In the genomic region with DNA sequence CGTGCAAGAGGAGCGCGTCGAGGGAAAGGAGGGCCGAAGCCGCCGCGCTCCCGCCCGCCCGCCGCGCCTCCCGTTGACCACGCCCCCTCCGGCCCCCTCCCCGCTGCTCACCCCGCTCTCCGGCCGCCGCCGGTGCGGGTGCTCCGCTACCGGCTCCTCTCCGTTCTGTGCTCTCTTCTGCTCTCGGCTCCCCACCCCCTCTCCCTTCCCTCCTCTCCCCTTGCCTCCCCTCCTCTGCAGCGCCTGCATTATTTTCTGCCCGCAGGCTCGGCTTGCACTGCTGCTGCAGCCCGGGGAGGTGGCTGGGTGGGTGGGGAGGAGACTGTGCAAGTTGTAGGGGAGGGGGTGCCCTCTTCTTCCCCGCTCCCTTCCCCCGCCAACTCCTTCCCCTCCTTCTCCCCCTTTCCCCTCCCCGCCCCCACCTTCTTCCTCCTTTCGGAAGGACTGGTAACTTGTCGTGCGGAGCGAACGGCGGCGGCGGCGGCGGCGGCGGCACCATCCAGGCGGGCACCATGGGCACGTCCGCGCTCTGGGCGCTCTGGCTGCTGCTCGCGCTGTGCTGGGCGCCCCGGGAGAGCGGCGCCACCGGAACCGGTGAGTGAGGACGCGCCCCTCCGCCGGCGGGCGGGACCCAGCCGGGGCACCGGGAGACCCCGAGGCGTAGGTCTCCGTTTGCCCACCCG, we compare ENCODE assay signal across 8 cellular contexts. TPM values are rescaled to one million over a fixed set of nuclear protein-coding genes. Genes with fewer than 3 reads are reported as not detected.
DNase-seq lines count a peak whose midpoint lies in the region; ATAC-seq, FAIRE-seq and TF ChIP-seq lines count a peak whose summit lies in the region.

A gene (plus strand): TSS at position 110 of the 683 bp plus-strand sequence. CDS start 403 bp downstream, at position 513.

- BruUV-seq in GM12878 (replicated peaks; lab: Mats Ljungman, UMichigan): no TSS peak

- no peak for TF ChIP-seq RAD21 in GM12878 (IDR thresholded peaks at IDR 0.05; ENCODE audit: insufficient read depth, low read depth, low read length)

- in situ Hi-C loops in GM12878 (cut with MboI): no loop called here

- no peaks in the 10 kb centered on the region for H3K9me3 ChIP-seq in BLaER1 treated with 17β-estradiol and CSF1 and Interleukin-3, amounts not matched to agents 10 nM and 100 nM (replicated peaks in 1 of 11)
- H3K9me3 ChIP-seq in GM12878 (replicated peaks; ENCODE audit: control insufficient read depth, insufficient read depth, low read length) (no peaks in the 10 kb centered on the region; the same call in 2 of the 3 replicates), sigmoid colon (no peaks in the 10 kb centered on the region)

- H3K4me2 ChIP-seq in BLaER1 treated with 17β-estradiol and CSF1 and Interleukin-3, amounts not matched to agents 10 nM and 100 nM: peak within 1 kb of the TSS; percentile 88 to 98 (median 95)
- peak within 1 kb of the TSS; percentile 87 for H3K4me2 ChIP-seq in GM12878 (ENCODE audit: control insufficient read depth, insufficient read depth)

- ATAC-seq in GM19035 (IDR thresholded peaks at IDR 0.05; ENCODE audit: unreplicated experiment): peak; percentile 50
- ATAC-seq in HG03378 (IDR thresholded peaks at IDR 0.05; ENCODE audit: unreplicated experiment): peak; percentile 4
- peak; percentile 60 for ATAC-seq in GM12878

- peaks cover 4 to 47% (median 17%) of the 10 kb centered on the region in 11 experiments; a peak in 15 of 22 replicates for H4K20me1 ChIP-seq in BLaER1 treated with 17β-estradiol and CSF1 and Interleukin-3, amounts not matched to agents 10 nM and 100 nM
- no peaks in the 10 kb centered on the region; the same call in 1 of the 2 replicates for H4K20me1 ChIP-seq in GM12878 (ENCODE audit: control insufficient read depth, insufficient read depth)

- no peak for FAIRE-seq in GM12878 (lab: Jason Lieb, UNC)

- H3K27me3 ChIP-seq in BLaER1 treated with 17β-estradiol and CSF1 and Interleukin-3, amounts not matched to agents 10 nM and 100 nM: no peaks in the 10 kb centered on the region
- H3K27me3 ChIP-seq in GM12878 (replicated peaks in 1 of 2; ENCODE audit: control insufficient read depth in 2 of 2, insufficient read depth in 2 of 2, low read length in 1 of 2): peaks cover 0 to 16% of the 10 kb centered on the region in 2 experiments; a peak in 3 of 4 replicates
- H3K27me3 ChIP-seq in sigmoid colon: no peaks in the 10 kb centered on the region

- RAD21 ChIA-PET in GM12878 (lab: Charles Lee; ENCODE audit: unreplicated experiment): interaction anchor here (1.6 kb wide), 1 partner anchor 107 kb away, joined by 7 read pairs; no protein-coding TSS in a partner anchor

- H3K9ac ChIP-seq in BLaER1 treated with 17β-estradiol and CSF1 and Interleukin-3, amounts not matched to agents 10 nM and 100 nM: peak within 1 kb of the TSS; percentile 87 to 97 (median 92)
- peak within 1 kb of the TSS; percentile 26 for H3K9ac ChIP-seq in GM12878 (ENCODE audit: control insufficient read depth, insufficient read depth, low read length)

- POLR2A ChIA-PET in GM12878 (lab: Charles Lee): no interaction called here

- DNase-seq in RPMI7951 (ENCODE audit: low read depth) (peak; percentile 34), GM12878 (ENCODE audit: low read depth, low spot score) (no peak), sigmoid colon (peak; percentile 66), OCI-M2 (lab: John Stamatoyannopoulos, UW; ENCODE audit: unreplicated experiment) (no peak)

- intact Hi-C loops in GM12878 (cut with micrococcal nuclease; ENCODE audit: unreplicated experiment) (loop anchor here (5.0 to 10.0 kb wide), 3 partner anchors 105 to 367 kb away; no protein-coding TSS in a partner anchor), sigmoid colon (cut with DNase I) (loop anchor here (5.0 to 10.0 kb wide), 7 partner anchors 65 to 905 kb away; a partner anchor contains a TSS)

- 0% methylated on average over 17 of the region's 71 CpGs for WGBS in GM12878 (ENCODE audit: insufficient coverage, insufficient replicate concordance, low lambda C conversion rate, missing lambda C conversion rate)
- WGBS in sigmoid colon, 2 donors: 1% methylated on average over 71 of the region's 71 CpGs

- peak within 1 kb of the TSS; percentile 71 for H2AFZ ChIP-seq in GM12878 (ENCODE audit: control insufficient read depth, low read depth, low read length)

- H3K4me1 ChIP-seq in BLaER1 treated with 17β-estradiol and CSF1 and Interleukin-3, amounts not matched to agents 10 nM and 100 nM: peaks cover 24 to 43% (median 38%) of the 10 kb centered on the region in 10 experiments
- H3K4me1 ChIP-seq in GM12878 (ENCODE audit: control insufficient read depth, insufficient read depth, low read length) (no peaks in the 10 kb centered on the region; the same call in 1 of the 2 replicates), sigmoid colon (peaks cover 0 to 26% (median 19%) of the 10 kb centered on the region in 4 donors)

- peak within 1 kb of the TSS; percentile 80 to 93 (median 89) for H3K4me3 ChIP-seq in BLaER1 treated with 17β-estradiol and CSF1 and Interleukin-3, amounts not matched to agents 10 nM and 100 nM
- H3K4me3 ChIP-seq in GM12878 (peak within 1 kb of the TSS; percentile 65), iPS-11a (ENCODE audit: low read depth, low read length) (peak within 1 kb of the TSS; percentile 62), sigmoid colon (peak within 1 kb of the TSS; percentile 46 to 84 (median 68))

- CTCF ChIA-PET in GM12878 (lab: Yijun Ruan, JAX): no interaction called here

- H3K27ac ChIP-seq in BLaER1 treated with 17β-estradiol and CSF1 and Interleukin-3, amounts not matched to agents 10 nM and 100 nM: peak within 1 kb of the TSS; percentile 67 to 94 (median 91)
- H3K27ac ChIP-seq in GM12878 (ENCODE audit: control insufficient read depth, insufficient read depth) (no peak within 1 kb of the TSS), sigmoid colon (peak within 1 kb of the TSS; percentile 67 to 86 (median 81))

- TF ChIP-seq POLR2A in GM12878 (IDR thresholded peaks at IDR 0.05; ENCODE audit: low read depth, low read length) (no peak), sigmoid colon (IDR thresholded peaks at IDR 0.05) (no peak)

- no peak for TF ChIP-seq EP300 in GM12878 (IDR thresholded peaks at IDR 0.05; ENCODE audit: borderline replicate concordance in 1 of 2, control insufficient read depth in 1 of 2, low read depth in 2 of 2, low read length in 2 of 2)
- no peak for TF ChIP-seq EP300 in sigmoid colon (IDR thresholded peaks at IDR 0.05)

- SMC1A ChIA-PET in GM12878 (lab: Charles Lee; ENCODE audit: uncharacterized antibody, unreplicated experiment): interaction anchor here (1.0 kb wide), 1 partner anchor 156 kb away, joined by 4 read pairs; no protein-coding TSS in a partner anchor

- peaks cover 0 to 29% (median 5%) of the 10 kb centered on the region in 11 experiments; a peak in 5 of 22 replicates for H3K36me3 ChIP-seq in BLaER1 treated with 17β-estradiol and CSF1 and Interleukin-3, amounts not matched to agents 10 nM and 100 nM
- no peaks in the 10 kb centered on the region for H3K36me3 ChIP-seq in GM12878 (ENCODE audit: control insufficient read depth in 2 of 2, insufficient read depth in 2 of 2, low read length in 1 of 2)
- H3K36me3 ChIP-seq in sigmoid colon: no peaks in the 10 kb centered on the region

- no peaks in the 10 kb centered on the region; the same call in 1 of the 2 replicates for H3K79me2 ChIP-seq in GM12878 (ENCODE audit: control insufficient read depth, insufficient read depth, low read length)

- TF ChIP-seq CTCF in GM12878 (IDR thresholded peaks at IDR 0.05 in 2 of 3, conservative IDR thresholded peaks at IDR 0.05 in 1 of 3; ENCODE audit: control insufficient read depth in 2 of 3, extremely low read depth in 1 of 3, insufficient read depth in 1 of 3, low read depth in 3 of 3, low read length in 3 of 3) (no peak), sigmoid colon (IDR thresholded peaks at IDR 0.05) (no peak)

TF ChIP-seq in GM12878, 131 proteins besides CTCF, POLR2A, EP300 and RAD21 (continues in another document):
- no peak for TF ChIP-seq YY1 (IDR thresholded peaks at IDR 0.05; ENCODE audit: low read depth, low read length)

RNA-seq across cellular contexts. Expression of the gene that starts here (rescaled TPM):
- 10.8 and 11.5 TPM in 2 replicates for total RNA-seq in RPMI7951 (2014; rRNA removed; shearing (Covaris generic))
- total RNA-seq in GM12878 (2013; cell fraction: nucleolus; rRNA removed): 37.0 and 43.4 TPM in 2 replicates
- 0.17 and 0.38 TPM in 2 replicates for total RNA-seq in GM12878 (2014; rRNA removed)
- total RNA-seq in GM12878 (2014; rRNA removed; fragmentation: Illumina TruSeq; extraction: Trizol): 0.28 and 0.54 TPM in 2 replicates
- 0.92 and 1.5 TPM in 2 replicates for total RNA-seq in GM12878 (2021)
- polyA plus RNA-seq in GM12878 (2011; ENCODE audit: low read depth): 2.9 TPM
- 5.8 and 5.9 TPM in 2 replicates for polyA plus RNA-seq in GM12878 (2011; rRNA removed)
- polyA plus RNA-seq in GM12878 (2011; cell fraction: cytosol; rRNA removed): 2.2 and 4.1 TPM in 2 replicates
- polyA plus RNA-seq in GM12878 (2011; cell fraction: nucleus; rRNA removed): 7.7 and 12.0 TPM in 2 replicates
- 2.2 and 5.9 TPM in 2 replicates for polyA plus RNA-seq in GM12878 (2012)
- 0.44 and 0.60 TPM in 2 replicates for polyA plus RNA-seq in GM12878 (2014; fragmentation: Illumina TruSeq; extraction: Trizol)
- polyA plus RNA-seq in GM12878 (2014; fragmentation: Nextera tagmentation; extraction: Ambion mirVana): under 1 TPM; 0.14 to 0.29 TPM
- polyA plus RNA-seq in GM12878 (2014; rRNA removed): 0.23 and 1.3 TPM in 2 replicates
- under 1 TPM; 0.37 to 0.72 TPM for polyA plus RNA-seq in GM12878 (2016; fragmentation: Nextera tagmentation; extraction: Ambion mirVana)
- polyA minus RNA-seq in GM12878 (2011; rRNA and poly(A)+ RNA removed): 7.2 and 10.0 TPM in 2 replicates
- 1.9 and 2.5 TPM in 2 replicates for polyA minus RNA-seq in GM12878 (2011; cell fraction: cytosol; rRNA and poly(A)+ RNA removed)
- 3.8 and 6.0 TPM in 2 replicates for polyA minus RNA-seq in GM12878 (2011; cell fraction: nucleus; rRNA and poly(A)+ RNA removed)
- total RNA-seq in sigmoid colon: 10 to 100 TPM in 2 of 4 donors, 1 to 10 TPM in 2; 2.5 to 13.6 (median 7.4) TPM
- polyA plus RNA-seq in sigmoid colon: 1 to 10 TPM; 1.8 to 4.0 (median 2.3) TPM

Comparison
In these comparisons a context has a peak if more than half of its experiments do, and no peak if none do; other contexts are left out.
1. ATAC-seq: peak in every context shown above with its lines; median percentile 60 in GM12878; 50 in GM19035; 4 in HG03378.
2. DNase-seq: peak in RPMI7951 (single experiment) and sigmoid colon (single experiment); none in GM12878 (single experiment) and OCI-M2 (single experiment).
3. Peak in every context shown above with its lines, with median percentiles within 50 percentile points of each other: H3K4me3 ChIP-seq.